In genomic region chr18:28174181-28174906, GRCh38 we compare ENCODE assay signal across 1 cellular context.
TF ChIP-seq lines count a peak whose summit lies in the region.

No MANE protein-coding gene starts in this region.

TF ChIP-seq in HepG2, 621 proteins besides CTCF, POLR2A, EP300 and RAD21 (continued from another document):
- TF ChIP-seq PAXIP1 (CRISPR knock-in tag; conservative IDR thresholded peaks at IDR 0.05): 0 out of 2 replicates have a peak, but pooled peaks have one; percentile 13
- TF ChIP-seq STAT5B (CRISPR knock-in tag; IDR thresholded peaks at IDR 0.05): no peak
- no peak for TF ChIP-seq FOXC1 (CRISPR knock-in tag; IDR thresholded peaks at IDR 0.05; ENCODE audit: borderline replicate concordance)
- no peak for TF ChIP-seq ASH2L (IDR thresholded peaks at IDR 0.05; ENCODE audit: insufficient read length, low read depth, low read length)
- TF ChIP-seq TAF1 (CRISPR knock-in tag; IDR thresholded peaks at IDR 0.05): no peak
- TF ChIP-seq HNF4A (CRISPR knock-in tag; IDR thresholded peaks at IDR 0.05): peak; percentile 55
- no peak for TF ChIP-seq AHR (CRISPR knock-in tag; IDR thresholded peaks at IDR 0.05)
- TF ChIP-seq, protein P1, sequence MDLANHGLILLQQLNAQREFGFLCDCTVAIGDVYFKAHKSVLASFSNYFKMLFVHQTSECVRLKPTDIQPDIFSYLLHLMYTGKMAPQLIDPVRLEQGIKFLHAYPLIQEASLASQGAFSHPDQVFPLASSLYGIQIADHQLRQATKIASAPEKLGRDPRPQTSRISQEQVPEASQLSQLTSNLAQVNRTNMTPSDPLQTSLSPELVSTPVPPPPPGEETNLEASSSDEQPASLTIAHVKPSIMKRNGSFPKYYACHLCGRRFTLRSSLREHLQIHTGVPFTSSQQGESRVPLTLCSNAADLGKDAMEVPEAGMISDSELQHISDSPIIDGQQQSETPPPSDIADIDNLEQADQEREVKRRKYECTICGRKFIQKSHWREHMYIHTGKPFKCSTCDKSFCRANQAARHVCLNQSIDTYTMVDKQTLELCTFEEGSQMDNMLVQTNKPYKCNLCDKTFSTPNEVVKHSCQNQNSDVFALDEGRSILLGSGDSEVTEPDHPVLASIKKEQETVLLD (CRISPR knock-in tag; IDR thresholded peaks at IDR 0.05; ENCODE audit: low read depth): no peak
- no peak for TF ChIP-seq GABPB1 (CRISPR knock-in tag; IDR thresholded peaks at IDR 0.05)
- no peak for TF ChIP-seq ZNF362 (CRISPR knock-in tag; IDR thresholded peaks at IDR 0.05; ENCODE audit: borderline replicate concordance)
- TF ChIP-seq ARID3A (IDR thresholded peaks at IDR 0.05; ENCODE audit: low read depth, low read length): no peak
- no peak for TF ChIP-seq TAF15 (IDR thresholded peaks at IDR 0.05; ENCODE audit: low read depth, low read length, poor library complexity, severe bottlenecking)
- TF ChIP-seq ZNF598 (CRISPR knock-in tag; IDR thresholded peaks at IDR 0.05; ENCODE audit: borderline replicate concordance): no peak
- TF ChIP-seq ZNF563 (CRISPR knock-in tag; IDR thresholded peaks at IDR 0.05): no peak
- no peak for TF ChIP-seq HIVEP1 (CRISPR knock-in tag; IDR thresholded peaks at IDR 0.05)
- no peak for TF ChIP-seq YEATS4 (CRISPR knock-in tag; IDR thresholded peaks at IDR 0.05; ENCODE audit: borderline replicate concordance)
- no peak for TF ChIP-seq ZNF576 (CRISPR knock-in tag; IDR thresholded peaks at IDR 0.05)
- no peak for TF ChIP-seq SIN3A (IDR thresholded peaks at IDR 0.05; ENCODE audit: borderline replicate concordance, low read depth, low read length)
- no peak for TF ChIP-seq MED1 (CRISPR knock-in tag; IDR thresholded peaks at IDR 0.05)
- TF ChIP-seq ZBTB37 (CRISPR knock-in tag; IDR thresholded peaks at IDR 0.05): no peak
- no peak for TF ChIP-seq RFXANK (CRISPR knock-in tag; IDR thresholded peaks at IDR 0.05)
- no peak for TF ChIP-seq ZNF292 (CRISPR knock-in tag; IDR thresholded peaks at IDR 0.05; ENCODE audit: borderline replicate concordance, low read depth)
- no peak for TF ChIP-seq SMC3 (IDR thresholded peaks at IDR 0.05; ENCODE audit: low read length)
- TF ChIP-seq, protein P2, sequence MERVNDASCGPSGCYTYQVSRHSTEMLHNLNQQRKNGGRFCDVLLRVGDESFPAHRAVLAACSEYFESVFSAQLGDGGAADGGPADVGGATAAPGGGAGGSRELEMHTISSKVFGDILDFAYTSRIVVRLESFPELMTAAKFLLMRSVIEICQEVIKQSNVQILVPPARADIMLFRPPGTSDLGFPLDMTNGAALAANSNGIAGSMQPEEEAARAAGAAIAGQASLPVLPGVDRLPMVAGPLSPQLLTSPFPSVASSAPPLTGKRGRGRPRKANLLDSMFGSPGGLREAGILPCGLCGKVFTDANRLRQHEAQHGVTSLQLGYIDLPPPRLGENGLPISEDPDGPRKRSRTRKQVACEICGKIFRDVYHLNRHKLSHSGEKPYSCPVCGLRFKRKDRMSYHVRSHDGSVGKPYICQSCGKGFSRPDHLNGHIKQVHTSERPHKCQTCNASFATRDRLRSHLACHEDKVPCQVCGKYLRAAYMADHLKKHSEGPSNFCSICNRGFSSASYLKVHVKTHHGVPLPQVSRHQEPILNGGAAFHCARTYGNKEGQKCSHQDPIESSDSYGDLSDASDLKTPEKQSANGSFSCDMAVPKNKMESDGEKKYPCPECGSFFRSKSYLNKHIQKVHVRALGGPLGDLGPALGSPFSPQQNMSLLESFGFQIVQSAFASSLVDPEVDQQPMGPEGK (CRISPR knock-in tag; IDR thresholded peaks at IDR 0.05): no peak
- TF ChIP-seq TFE3 (CRISPR knock-in tag; IDR thresholded peaks at IDR 0.05): no peak
- TF ChIP-seq SSRP1 (CRISPR knock-in tag; IDR thresholded peaks at IDR 0.05): no peak
- TF ChIP-seq BCL6 (CRISPR knock-in tag; IDR thresholded peaks at IDR 0.05): 0 out of 2 replicates have a peak, but pooled peaks have one; percentile 18
- no peak for TF ChIP-seq ZNF569 (CRISPR knock-in tag; IDR thresholded peaks at IDR 0.05; ENCODE audit: borderline replicate concordance)
- no peak for TF ChIP-seq ETS1 (CRISPR knock-in tag; IDR thresholded peaks at IDR 0.05)
- no peak for TF ChIP-seq CC2D1A (CRISPR knock-in tag; IDR thresholded peaks at IDR 0.05)
- TF ChIP-seq MAFG (CRISPR knock-in tag; IDR thresholded peaks at IDR 0.05): no peak
- TF ChIP-seq SNRNP70 (IDR thresholded peaks at IDR 0.05; ENCODE audit: low read depth, low read length): no peak
- no peak for TF ChIP-seq SNAPC4 (CRISPR knock-in tag; IDR thresholded peaks at IDR 0.05)
